In the genomic region with DNA sequence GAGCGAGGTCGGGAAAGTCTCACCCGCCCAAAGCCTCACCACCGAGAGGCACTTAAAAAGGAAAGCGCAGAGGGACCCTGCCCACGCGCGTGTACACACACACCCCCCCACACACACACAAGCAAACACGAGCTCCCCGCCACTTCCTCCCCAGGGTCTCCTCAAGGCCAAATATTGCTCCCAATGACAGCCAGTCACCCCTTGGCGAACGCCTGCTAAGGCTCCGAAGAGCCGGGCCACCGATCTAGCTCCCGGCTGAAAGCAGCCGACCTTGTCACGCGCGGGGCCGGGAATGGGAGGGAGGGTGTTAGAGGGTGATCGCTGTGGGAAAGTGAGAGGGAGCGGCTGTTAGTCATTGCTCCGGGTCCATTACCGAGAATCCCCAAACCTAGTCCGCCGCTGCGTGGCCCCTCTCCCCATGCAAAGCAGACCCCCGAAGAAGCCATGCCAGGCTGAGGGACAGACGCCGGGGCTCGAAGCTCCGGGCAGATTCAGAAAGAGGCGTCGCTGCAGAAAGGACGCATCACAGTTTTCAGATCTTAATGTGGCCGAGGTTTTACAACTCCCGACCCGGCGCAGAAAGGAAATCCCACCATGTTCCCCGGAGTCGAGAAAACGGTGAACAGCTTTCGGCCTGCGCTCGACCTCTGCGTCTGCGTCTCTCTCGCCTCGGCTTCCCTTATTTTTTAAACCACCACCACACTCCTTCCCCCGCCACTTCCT, we compare ENCODE assay signal across 8 cellular contexts. TPM values are rescaled to one million over a fixed set of nuclear protein-coding genes. Genes with fewer than 3 reads are reported as not detected.
DNase-seq lines count a peak whose midpoint lies in the region; ATAC-seq, FAIRE-seq and TF ChIP-seq lines count a peak whose summit lies in the region.

No MANE protein-coding gene starts in this region.

- CTCF ChIA-PET in A549 (lab: Yijun Ruan, JAX), result interaction anchor here (0.6 to 5.2 kb wide), 10 partner anchors 16 to 1136 kb away, joined by 3 to 23 read pairs (median 3); no protein-coding TSS in a partner anchor

- H3K27ac Mint-ChIP-seq in T-helper 17 cell (no peak overlapping the region), nephron progenitor cell (peak overlapping the region; percentile 95)

- H3K27me3 Mint-ChIP-seq in T-helper 17 cell, result peaks cover 73% of the 10 kb centered on the region
- peaks cover 16% of the 10 kb centered on the region for H3K27me3 Mint-ChIP-seq in nephron progenitor cell (ENCODE audit: low read depth, poor library complexity)

- TF ChIP-seq EP300 in A549 (IDR thresholded peaks at IDR 0.05), result no peak

- peak overlapping the region; percentile 65 to 81 for H3K27ac ChIP-seq in A549

- H3K36me3 Mint-ChIP-seq in T-helper 17 cell (ENCODE audit: low read depth) (peaks cover 4% of the 10 kb centered on the region), nephron progenitor cell (ENCODE audit: low read depth) (peaks cover 35% of the 10 kb centered on the region)

- 1% methylated on average over 41 of the region's 51 CpGs for WGBS in A549 (ENCODE audit: missing lambda C conversion rate)

- FAIRE-seq in A549 (lab: Jason Lieb, UNC), result no peak

- H3K4me3 Mint-ChIP-seq in T-helper 17 cell, result peak overlapping the region; percentile 90
- H3K4me3 Mint-ChIP-seq in nephron progenitor cell, result peak overlapping the region; percentile 99

- H3K4me1 Mint-ChIP-seq in T-helper 17 cell (peaks cover 28% of the 10 kb centered on the region), nephron progenitor cell (peaks cover 57% of the 10 kb centered on the region)

- H3K9me3 Mint-ChIP-seq in nephron progenitor cell, result no peaks in the 10 kb centered on the region

- no peaks in the 10 kb centered on the region for H3K9me3 ChIP-seq in A549
- H3K9me3 ChIP-seq in T-helper 17 cell (ENCODE audit: control insufficient read depth, low read length, poor library complexity, severe bottlenecking), result no peaks in the 10 kb centered on the region

- POLR2A ChIA-PET in A549 (lab: Yijun Ruan, JAX), result interaction anchor here (0.6 to 2.5 kb wide), 13 partner anchors 11 to 387 kb away, joined by 3 to 12 read pairs (median 4); no protein-coding TSS in a partner anchor

- H3K4me1 ChIP-seq in A549, result peaks cover 5% of the 10 kb centered on the region; the same call in 1 of the 3 replicates

- TF ChIP-seq CTCF in A549 (IDR thresholded peaks at IDR 0.05), result 0 out of 3 replicates have a peak, but pooled peaks have one; percentile 2
- no peak for TF ChIP-seq CTCF in GM12865 (IDR thresholded peaks at IDR 0.05; ENCODE audit: insufficient read depth, low read depth, low read length, missing control alignments)
- no peak for TF ChIP-seq CTCF in nephron progenitor cell (IDR thresholded peaks at IDR 0.05)

- ATAC-seq in A549 (peak; percentile 32 to 56; a peak in 5 of 6 replicates), T-helper 17 cell (no peak), GM21825 (IDR thresholded peaks at IDR 0.05; ENCODE audit: unreplicated experiment) (no peak)

- no peak for TF ChIP-seq POLR2A in A549 (IDR thresholded peaks at IDR 0.05; ENCODE audit: low read length)

- DNase-seq in A549 (ENCODE audit: low read depth in 1 of 2, low spot score in 1 of 2), result peak; percentile 32 to 38
- DNase-seq in GM12865 (ENCODE audit: low read depth), result peak; percentile 45
- no peak for DNase-seq in T-helper 17 cell
- DNase-seq in fibroblast of gingiva (ENCODE audit: low read depth), result peak; percentile 44
- DNase-seq in nephron progenitor cell, result peak; percentile 50
- DNase-seq in activated CD4-positive, CD25-positive, alpha-beta regulatory T cell (lab: John Stamatoyannopoulos, UW), result no peak
- no peak for DNase-seq in KG1 (lab: John Stamatoyannopoulos, UW)

- TF ChIP-seq RAD21 in A549 (conservative IDR thresholded peaks at IDR 0.05 in 1 of 2, IDR thresholded peaks at IDR 0.05 in 1 of 2), result no peak

- H3K4me3 ChIP-seq in A549 (peak overlapping the region; percentile 53), GM12865 (ENCODE audit: low read depth, low read length) (peak overlapping the region; percentile 40)

- peak overlapping the region; percentile 98 for H3K4me2 ChIP-seq in A549

TF ChIP-seq in A549, 52 proteins besides CTCF, POLR2A, EP300 and RAD21:
- TF ChIP-seq ESRRA (IDR thresholded peaks at IDR 0.05; ENCODE audit: borderline replicate concordance, low read length) (no peak), TFCP2L1 (CRISPR knock-in tag; IDR thresholded peaks at IDR 0.05) (no peak), RARB (CRISPR knock-in tag; IDR thresholded peaks at IDR 0.05) (no peak), NFE2L2 (conservative IDR thresholded peaks at IDR 0.05; ENCODE audit: low read length) (no peak), ZFP36 (IDR thresholded peaks at IDR 0.05; ENCODE audit: borderline replicate concordance, partially characterized antibody) (no peak), HOXB13 (CRISPR knock-in tag; IDR thresholded peaks at IDR 0.05; ENCODE audit: low read depth) (no peak), EHF (CRISPR knock-in tag; IDR thresholded peaks at IDR 0.05) (no peak), HOXB5 (CRISPR knock-in tag; IDR thresholded peaks at IDR 0.05) (no peak), FOXS1 (CRISPR knock-in tag; IDR thresholded peaks at IDR 0.05) (no peak)
- TF ChIP-seq, protein P1, sequence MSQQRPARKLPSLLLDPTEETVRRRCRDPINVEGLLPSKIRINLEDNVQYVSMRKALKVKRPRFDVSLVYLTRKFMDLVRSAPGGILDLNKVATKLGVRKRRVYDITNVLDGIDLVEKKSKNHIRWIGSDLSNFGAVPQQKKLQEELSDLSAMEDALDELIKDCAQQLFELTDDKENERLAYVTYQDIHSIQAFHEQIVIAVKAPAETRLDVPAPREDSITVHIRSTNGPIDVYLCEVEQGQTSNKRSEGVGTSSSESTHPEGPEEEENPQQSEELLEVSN (IDR thresholded peaks at IDR 0.05; ENCODE audit: borderline replicate concordance, low read depth), result 0 out of 2 replicates have a peak, but pooled peaks have one; percentile 42
- TF ChIP-seq, protein P2, sequence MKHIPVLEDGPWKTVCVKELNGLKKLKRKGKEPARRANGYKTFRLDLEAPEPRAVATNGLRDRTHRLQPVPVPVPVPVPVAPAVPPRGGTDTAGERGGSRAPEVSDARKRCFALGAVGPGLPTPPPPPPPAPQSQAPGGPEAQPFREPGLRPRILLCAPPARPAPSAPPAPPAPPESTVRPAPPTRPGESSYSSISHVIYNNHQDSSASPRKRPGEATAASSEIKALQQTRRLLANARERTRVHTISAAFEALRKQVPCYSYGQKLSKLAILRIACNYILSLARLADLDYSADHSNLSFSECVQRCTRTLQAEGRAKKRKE (CRISPR knock-in tag; IDR thresholded peaks at IDR 0.05; ENCODE audit: low read depth), result no peak
- TF ChIP-seq, protein P3, sequence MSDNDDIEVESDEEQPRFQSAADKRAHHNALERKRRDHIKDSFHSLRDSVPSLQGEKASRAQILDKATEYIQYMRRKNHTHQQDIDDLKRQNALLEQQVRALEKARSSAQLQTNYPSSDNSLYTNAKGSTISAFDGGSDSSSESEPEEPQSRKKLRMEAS (IDR thresholded peaks at IDR 0.05), result 0 out of 2 replicates have a peak, but pooled peaks have one; percentile 28
TF ChIP-seq in A549: peak in this region for 2.

RNA-seq across cellular contexts. Expression of a gene that starts 2.6 kb away (rescaled TPM):
- polyA plus RNA-seq in A549 (2011; rRNA removed) (8.9 and 12.4 TPM in 2 replicates), A549 (2017; fragmentation: RNase III; extraction: RNeasy Plus Mini Kit Qiagen cat#74134 plus additional on column Dnase treatment) (3.1 to 4.5 TPM (median 4.1 TPM) in 3 replicates)
- 3.2 and 3.4 TPM in 2 replicates for polyA plus RNA-seq in A549 (2012; cell fraction: cytosol; rRNA removed)
- polyA plus RNA-seq in A549 (2012; cell fraction: nucleus; rRNA removed), result 2.4 and 2.5 TPM in 2 replicates
- 7.2 and 11.2 TPM in 2 replicates for polyA minus RNA-seq in A549 (2011; rRNA and poly(A)+ RNA removed)
- total RNA-seq in T-helper 17 cell, result not detected

Comparison
In these comparisons a context has a peak if more than half of its experiments do, and no peak if none do; other contexts are left out.
1. ATAC-seq: peak in A549 (2 of 2); none in T-helper 17 cell (single experiment) and GM21825 (single experiment).
2. DNase-seq: peak in A549 (2 of 2), GM12865 (single experiment), fibroblast of gingiva (single experiment) and nephron progenitor cell (single experiment); none in T-helper 17 cell (0 of 3), activated CD4-positive, CD25-positive, alpha-beta regulatory T cell (0 of 4) and KG1 (single experiment).